17 cellular contexts compared by ENCODE assay signal in genomic region chr10:58820862-58821559, GRCh38.
DNase-seq lines count a peak whose midpoint lies in the region; ATAC-seq and TF ChIP-seq lines count a peak whose summit lies in the region.
"Had no signal": no experiment of that assay in that cellular context is flagged by ENCODE, and none has a peak within 500 bp of the region (broad histone marks: within the 10 kb centered on the region; RNA-seq: fewer than 3 reads in every experiment).

No MANE protein-coding gene starts in this region.

- H3K9me3 Mint-ChIP-seq in nephron: no peaks in the 10 kb centered on the region
- H3K9me3 Mint-ChIP-seq: activated T-helper 17 cell treated with anti-CD3 and anti-CD28 coated beads, Interleukin-2, amount 50 U/mL, for 72 hours; stimulated activated naive B cell treated with anti-CD40 and anti-IgM and Interleukin-4, amounts not matched to agents 10 μg/mL and 1 μg/mL and 100 μg/mL, for 72 hours had no signal

- peaks cover 47% of the 10 kb centered on the region for H3K4me1 ChIP-seq in BE2C

- peak overlapping the region; percentile 14; the same call in 1 of the 2 replicates for H3K4me3 ChIP-seq in BE2C (ENCODE audit: low read depth, low read length)
- H3K4me3 ChIP-seq: left lung had no signal

- H3K27me3 Mint-ChIP-seq in nephron (ENCODE audit: low read depth): no peaks in the 10 kb centered on the region
- peaks cover 30% of the 10 kb centered on the region for H3K27me3 Mint-ChIP-seq in T-helper 17 cell
- H3K27me3 Mint-ChIP-seq: CD4-positive, CD25-positive, alpha-beta regulatory T cell; stimulated activated naive B cell treated with anti-CD40 and anti-IgM and Interleukin-4, amounts not matched to agents 10 μg/mL and 1 μg/mL and 100 μg/mL, for 72 hours had no signal

- H3K9me3 ChIP-seq in BE2C (no peaks in the 10 kb centered on the region), T-helper 17 cell (ENCODE audit: control insufficient read depth, low read length, poor library complexity, severe bottlenecking) (no peaks in the 10 kb centered on the region)
- H3K9me3 ChIP-seq: left lung had no signal

- no peaks in the 10 kb centered on the region for H3K27me3 ChIP-seq in BE2C
- H3K27me3 ChIP-seq: left lung had no signal

- TF ChIP-seq CTCF in BE2C (IDR thresholded peaks at IDR 0.05; ENCODE audit: low read depth, low read length): no peak
- no peak for TF ChIP-seq CTCF in nephron (IDR thresholded peaks at IDR 0.05; ENCODE audit: unreplicated experiment in 3 of 3)

- H3K4me3 Mint-ChIP-seq in nephron: no peak overlapping the region
- H3K4me3 Mint-ChIP-seq in T-helper 17 cell: no peak overlapping the region
- H3K4me3 Mint-ChIP-seq: activated T-helper 17 cell treated with anti-CD3 and anti-CD28 coated beads, Interleukin-2, amount 50 U/mL, for 72 hours; stimulated activated naive B cell treated with anti-CD40 and anti-IgM and Interleukin-4, amounts not matched to agents 10 μg/mL and 1 μg/mL and 100 μg/mL, for 72 hours had no signal

- H3K36me3 ChIP-seq in BE2C: no peaks in the 10 kb centered on the region; the same call in 1 of the 2 replicates
- H3K36me3 ChIP-seq: left lung had no signal

- H3K27ac Mint-ChIP-seq in nephron (peak overlapping the region; percentile 86 to 91 (median 90)), T-helper 17 cell (no peak overlapping the region)
- H3K27ac Mint-ChIP-seq: activated T-helper 17 cell treated with anti-CD3 and anti-CD28 coated beads, Interleukin-2, amount 50 U/mL, for 72 hours; CD4-positive, CD25-positive, alpha-beta regulatory T cell; stimulated activated naive B cell treated with anti-CD40 and anti-IgM and Interleukin-4, amounts not matched to agents 10 μg/mL and 1 μg/mL and 100 μg/mL, for 72 hours had no signal

- H3K36me3 Mint-ChIP-seq in nephron (ENCODE audit: low read depth) (peaks cover 25% of the 10 kb centered on the region), T-helper 17 cell (ENCODE audit: low read depth) (no peaks in the 10 kb centered on the region)
- H3K36me3 Mint-ChIP-seq: CD4-positive, CD25-positive, alpha-beta regulatory T cell; stimulated activated naive B cell treated with anti-CD40 and anti-IgM and Interleukin-4, amounts not matched to agents 10 μg/mL and 1 μg/mL and 100 μg/mL, for 72 hours had no signal

- DNase-seq in BE2C: peak; percentile 39
- peak; percentile 57 for DNase-seq in M059J (ENCODE audit: low read depth)
- peak; percentile 29 for DNase-seq in dedifferentiated amniotic fluid mesenchymal stem cell (ENCODE audit: extremely low spot score)
- no peak for DNase-seq in T-helper 17 cell
- no peak for DNase-seq in NCI-H2227 (lab: John Stamatoyannopoulos, UW; ENCODE audit: unreplicated experiment)
- DNase-seq in inferior parietal cortex (ENCODE audit: extremely low spot score): no peak
- DNase-seq: activated CD4-positive, alpha-beta T cell treated with anti-CD3 and anti-CD28 coated beads for 4 hours; CD4-positive, CD25-positive, alpha-beta regulatory T cell; cerebellar nuclear complex; foreskin melanocyte; left lung; NCI-H1048; NCI-H82; stimulated activated naive B cell treated with anti-CD40 and anti-IgM and Interleukin-4, amounts not matched to agents 10 μg/mL and 1 μg/mL and 100 μg/mL, for 72 hours had no signal

- H3K4me1 Mint-ChIP-seq in nephron (peaks cover 66% of the 10 kb centered on the region), T-helper 17 cell (peaks cover 2% of the 10 kb centered on the region)
- H3K4me1 Mint-ChIP-seq: activated T-helper 17 cell treated with anti-CD3 and anti-CD28 coated beads, Interleukin-2, amount 50 U/mL, for 72 hours; CD4-positive, CD25-positive, alpha-beta regulatory T cell; stimulated activated naive B cell treated with anti-CD40 and anti-IgM and Interleukin-4, amounts not matched to agents 10 μg/mL and 1 μg/mL and 100 μg/mL, for 72 hours had no signal

- ATAC-seq in GM21447 (IDR thresholded peaks at IDR 0.05; ENCODE audit: unreplicated experiment) (no peak), T-helper 17 cell (no peak)
- ATAC-seq: activated T-helper 17 cell treated with anti-CD3 and anti-CD28 coated beads, Interleukin-2, amount 50 U/mL, for 72 hours; left lung; stimulated activated naive B cell treated with anti-CD40 and anti-IgM and Interleukin-4, amounts not matched to agents 10 μg/mL and 1 μg/mL and 100 μg/mL, for 72 hours had no signal

Comparison
In these comparisons a context has a peak if more than half of its experiments do, and no peak if none do; other contexts are left out.
1. DNase-seq: peak in BE2C (single experiment), M059J (single experiment) and dedifferentiated amniotic fluid mesenchymal stem cell (single experiment); none in T-helper 17 cell (0 of 3), NCI-H2227 (single experiment) and inferior parietal cortex (single experiment).